Comparison of ENCODE assay signal across 1 cellular context in the genomic region with DNA sequence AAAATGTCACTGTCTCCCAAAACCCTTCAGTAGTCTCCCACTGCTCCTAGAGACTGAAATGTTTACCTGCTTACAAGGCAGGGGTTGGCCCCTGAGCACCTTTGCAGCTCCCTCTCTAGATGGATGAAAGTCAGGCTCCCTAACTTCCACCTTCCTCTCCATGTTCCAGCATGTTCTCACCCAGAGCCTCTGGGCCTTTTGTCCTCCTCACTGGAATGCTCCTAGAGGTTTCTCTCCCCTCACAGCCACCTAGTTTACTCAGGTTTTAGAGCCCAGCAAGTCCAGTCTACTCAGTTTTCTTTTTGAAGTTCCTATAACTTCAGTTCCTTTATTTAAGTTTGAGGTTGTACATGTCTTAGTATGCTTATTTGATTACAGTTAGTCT.
TF ChIP-seq lines count a peak whose summit lies in the region.

No MANE protein-coding gene starts in this region.

TF ChIP-seq in endothelial cell of umbilical vein, 7 proteins besides CTCF, POLR2A, EP300 and RAD21:
- no peak for TF ChIP-seq POLR2AphosphoS5 (IDR thresholded peaks at IDR 0.05; ENCODE audit: insufficient read depth, low read depth, low read length)
- TF ChIP-seq GATA2 (IDR thresholded peaks at IDR 0.05; ENCODE audit: insufficient read depth, insufficient read length, low read depth, low read length): no peak
- no peak for TF ChIP-seq EZH2 (IDR thresholded peaks at IDR 0.05; ENCODE audit: borderline replicate concordance, low read depth, low read length, severe bottlenecking)
TF ChIP-seq in endothelial cell of umbilical vein: peak in this region for 0.
